In the genomic region with DNA sequence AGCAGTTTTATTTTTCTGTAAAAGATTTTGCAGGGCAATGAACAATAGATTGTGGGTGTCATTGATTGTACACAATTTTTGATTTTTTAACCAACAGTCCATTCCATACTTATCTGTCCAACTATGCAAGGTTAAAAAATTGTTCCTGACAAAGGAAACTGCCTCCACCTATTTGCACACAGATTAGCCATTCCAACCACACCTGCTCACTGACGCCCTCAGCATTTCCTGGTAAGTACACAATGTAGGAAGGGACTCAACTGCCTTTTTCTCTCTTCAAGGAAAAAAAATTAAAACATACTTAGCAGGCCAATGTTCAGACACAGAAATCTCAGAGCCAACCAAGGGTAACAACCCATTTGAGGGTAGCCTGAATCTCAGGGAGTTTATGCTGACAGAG, we compare ENCODE assay signal across 21 cellular contexts. TPM values are rescaled to one million over a fixed set of nuclear protein-coding genes. Genes with fewer than 3 reads are reported as not detected.
A peak's percentile ranks its signal among the peaks of the same experiment; 100 is the strongest.
DNase-seq lines count a peak whose midpoint lies in the region; ATAC-seq, FAIRE-seq and TF ChIP-seq lines count a peak whose summit lies in the region.
"Had no signal": no experiment of that assay in that cellular context is flagged by ENCODE, and none has a peak within 500 bp of the region (broad histone marks: within the 10 kb centered on the region; RNA-seq: fewer than 3 reads in every experiment).

No MANE protein-coding gene starts in this region.

- no peak for FAIRE-seq in urothelium cell line (lab: Jason Lieb, UNC)
- FAIRE-seq: GM12891, HTR-8/SVneo had no signal

- DNase-seq in HT-29 (ENCODE audit: low spot score) (peak; percentile 86), PC-3 (peak; percentile 26), esophagus squamous epithelium (lab: John Stamatoyannopoulos, UW) (no peak), urothelium cell line (ENCODE audit: low spot score) (no peak), AG08396 (ENCODE audit: low spot score) (no peak), occipital lobe (lab: John Stamatoyannopoulos, UW) (no peak)
- no peak for DNase-seq in stimulated activated effector memory CD8-positive, alpha-beta T cell treated with anti-CD3 and anti-CD28 coated beads, Interleukin-12 subunit alpha, Interleukin-12 subunit beta, amount 100 ng/mL, for 72 hours (ENCODE audit: low spot score in 2 of 2)
- DNase-seq: DMS153, H9, NCI-H1048, NCI-H187, NCI-H2171 treated with DMSO at 0.1 percent for 48 hours had no signal

- no peaks in the 10 kb centered on the region for H3K36me3 ChIP-seq in PC-3 (ENCODE audit: low read depth, low read length)
- H3K36me3 ChIP-seq in esophagus squamous epithelium: no peaks in the 10 kb centered on the region
- H3K36me3 ChIP-seq: BLaER1 treated with 17β-estradiol and CSF1 and Interleukin-3, amounts not matched to agents 10 nM and 100 nM; SJSA1 had no signal

- H3K4me1 ChIP-seq in PC-3 (ENCODE audit: insufficient read depth, low read length) (peaks cover 34% of the 10 kb centered on the region), esophagus squamous epithelium (peaks cover 0 to 52% (median 8%) of the 10 kb centered on the region in 3 donors)

- no peaks in the 10 kb centered on the region for H3K9me3 Mint-ChIP-seq in stimulated activated effector memory CD8-positive, alpha-beta T cell treated with anti-CD3 and anti-CD28 coated beads, Interleukin-12 subunit alpha, Interleukin-12 subunit beta, amount 100 ng/mL, for 72 hours
- H3K9me3 Mint-ChIP-seq: H9 had no signal

- peak overlapping the region; percentile 22 for H3K27ac Mint-ChIP-seq in stimulated activated effector memory CD8-positive, alpha-beta T cell treated with anti-CD3 and anti-CD28 coated beads, Interleukin-12 subunit alpha, Interleukin-12 subunit beta, amount 100 ng/mL, for 72 hours
- H3K27ac Mint-ChIP-seq: H9 had no signal

- H3K4me3 ChIP-seq in PC-3 (ENCODE audit: low read length): no peak overlapping the region
- H3K4me3 ChIP-seq in esophagus squamous epithelium: no peak overlapping the region
- H3K4me3 ChIP-seq: BLaER1 treated with 17β-estradiol and CSF1 and Interleukin-3, amounts not matched to agents 10 nM and 100 nM; SJSA1 had no signal

- CTCF ChIA-PET in PC-3 (lab: Charles Lee): no interaction called here

- intact Hi-C loops in PC-3 (cut with micrococcal nuclease): loop anchor here (10.0 kb wide), 2 partner anchors 225 to 345 kb away; partner anchors contain the start of gene AMOTL1
- intact Hi-C loops in esophagus squamous epithelium (cut with DNase I): no loop called here

- peaks cover 7% of the 10 kb centered on the region for H3K36me3 Mint-ChIP-seq in stimulated activated effector memory CD8-positive, alpha-beta T cell treated with anti-CD3 and anti-CD28 coated beads, Interleukin-12 subunit alpha, Interleukin-12 subunit beta, amount 100 ng/mL, for 72 hours

- no TSS peak for BruUV-seq in PC-3 (replicated peaks; lab: Mats Ljungman, UMichigan)

- TF ChIP-seq POLR2A in esophagus squamous epithelium (IDR thresholded peaks at IDR 0.05): no peak

- H3K79me2 ChIP-seq in PC-3 (ENCODE audit: low read length): no peaks in the 10 kb centered on the region

- no peak overlapping the region for H3K9ac ChIP-seq in PC-3 (ENCODE audit: low read length)
- H3K9ac ChIP-seq: BLaER1 treated with 17β-estradiol and CSF1 and Interleukin-3, amounts not matched to agents 10 nM and 100 nM had no signal

- peaks cover 3% of the 10 kb centered on the region for H3F3A ChIP-seq in PC-3 (ENCODE audit: low read length, unreplicated experiment)

- no peak for TF ChIP-seq CTCF in PC-3 (conservative IDR thresholded peaks at IDR 0.05; ENCODE audit: low read depth, low read length)
- no peak for TF ChIP-seq CTCF in esophagus squamous epithelium (IDR thresholded peaks at IDR 0.05)

- ATAC-seq in PC-3: no peak
- no peak for ATAC-seq in stimulated activated effector memory CD8-positive, alpha-beta T cell treated with anti-CD3 and anti-CD28 coated beads, Interleukin-12 subunit alpha, Interleukin-12 subunit beta, amount 100 ng/mL, for 72 hours
- ATAC-seq in HG02870 (IDR thresholded peaks at IDR 0.05; ENCODE audit: unreplicated experiment): no peak

- POLR2A ChIA-PET in PC-3 (lab: Charles Lee; ENCODE audit: unreplicated experiment): no interaction called here

- H3K4me3 Mint-ChIP-seq in stimulated activated effector memory CD8-positive, alpha-beta T cell treated with anti-CD3 and anti-CD28 coated beads, Interleukin-12 subunit alpha, Interleukin-12 subunit beta, amount 100 ng/mL, for 72 hours: no peak overlapping the region
- H3K4me3 Mint-ChIP-seq: H9 had no signal

- H3K27me3 ChIP-seq in PC-3 (ENCODE audit: low read length) (no peaks in the 10 kb centered on the region), esophagus squamous epithelium (no peaks in the 10 kb centered on the region)
- H3K27me3 ChIP-seq: BLaER1 treated with 17β-estradiol and CSF1 and Interleukin-3, amounts not matched to agents 10 nM and 100 nM; SJSA1 had no signal

- peaks cover 11% of the 10 kb centered on the region for H3K4me1 Mint-ChIP-seq in stimulated activated effector memory CD8-positive, alpha-beta T cell treated with anti-CD3 and anti-CD28 coated beads, Interleukin-12 subunit alpha, Interleukin-12 subunit beta, amount 100 ng/mL, for 72 hours

- H3K9me2 ChIP-seq in PC-3 (replicated peaks; ENCODE audit: low read length): no peaks in the 10 kb centered on the region

- H2AFZ ChIP-seq in PC-3 (ENCODE audit: low read length): no peak overlapping the region

- H3K4me2 ChIP-seq in PC-3 (ENCODE audit: low read length): no peak overlapping the region
- H3K4me2 ChIP-seq: BLaER1 treated with 17β-estradiol and CSF1 and Interleukin-3, amounts not matched to agents 10 nM and 100 nM had no signal

- 18 to 21% methylated on average over 1 of the region's 1 CpG for WGBS in esophagus squamous epithelium, 2 donors

- H3K9me3 ChIP-seq in PC-3 (ENCODE audit: low read length): no peaks in the 10 kb centered on the region
- H3K9me3 ChIP-seq in esophagus squamous epithelium: no peaks in the 10 kb centered on the region
- H3K9me3 ChIP-seq: BLaER1 treated with 17β-estradiol and CSF1 and Interleukin-3, amounts not matched to agents 10 nM and 100 nM; SJSA1 had no signal

- H3K27ac ChIP-seq in PC-3 (ENCODE audit: low read length) (no peak overlapping the region), esophagus squamous epithelium (peak overlapping the region in 3 of 4 donors; percentile 32 to 76 (median 72))
- H3K27ac ChIP-seq: BLaER1 treated with 17β-estradiol and CSF1 and Interleukin-3, amounts not matched to agents 10 nM and 100 nM; RWPE1; SJSA1 had no signal

- H4K20me1 ChIP-seq in PC-3 (ENCODE audit: low read length): no peaks in the 10 kb centered on the region
- H4K20me1 ChIP-seq: BLaER1 treated with 17β-estradiol and CSF1 and Interleukin-3, amounts not matched to agents 10 nM and 100 nM had no signal

RNA-seq across cellular contexts. Expression of gene FUT4, which starts 4.3 kb away (rescaled TPM):
- total RNA-seq in HT-29 (2014; rRNA removed; shearing (Covaris generic)): 54.4 and 55.1 TPM in 2 replicates
- total RNA-seq in PC-3 (2014; rRNA removed): 2.8 and 4.1 TPM in 2 replicates
- 1 to 10 TPM; 1.4 to 6.1 (median 1.8) TPM for total RNA-seq in esophagus squamous epithelium
- total RNA-seq in occipital lobe: 9.2 TPM

RNA-seq across cellular contexts. Expression of gene C11orf97, which starts 27.2 kb away (rescaled TPM):
- not detected in 2 replicates for total RNA-seq in HT-29 (2014; rRNA removed; shearing (Covaris generic))
- total RNA-seq in PC-3 (2014; rRNA removed) (not detected in 2 replicates), esophagus squamous epithelium (not detected), occipital lobe (not detected)
- total RNA-seq: H9, M059J, NCI-H460, OCI-LY7, SJSA1 had no signal

RNA-seq across cellular contexts. Expression of gene PIWIL4, which starts 27.7 kb away (rescaled TPM):
- total RNA-seq in HT-29 (2014; rRNA removed; shearing (Covaris generic)): 4.0 and 8.7 TPM in 2 replicates
- total RNA-seq in PC-3 (2014; rRNA removed): 0.15 and 0.17 TPM in 2 replicates
- 1 to 10 TPM in 2 of 4 donors, under 1 TPM in 2; 0.18 to 3.1 (median 2.0) TPM for total RNA-seq in esophagus squamous epithelium
- 5.8 TPM for total RNA-seq in occipital lobe
- total RNA-seq: H9 had no signal

RNA-seq across cellular contexts. Expression of gene ANKRD49, which starts 45.6 kb away (rescaled TPM):
- total RNA-seq in HT-29 (2014; rRNA removed; shearing (Covaris generic)): 4.3 and 7.5 TPM in 2 replicates
- 6.9 and 9.0 TPM in 2 replicates for total RNA-seq in PC-3 (2014; rRNA removed)
- 10 to 100 TPM in 3 of 4 donors, 1 to 10 TPM in 1; 6.0 to 19.3 (median 11.4) TPM for total RNA-seq in esophagus squamous epithelium
- 21.8 TPM for total RNA-seq in occipital lobe

RNA-seq across cellular contexts. Expression of gene MRE11, which starts 45.8 kb away (rescaled TPM):
- 17.2 and 17.9 TPM in 2 replicates for total RNA-seq in HT-29 (2014; rRNA removed; shearing (Covaris generic))
- total RNA-seq in PC-3 (2014; rRNA removed) (19.0 and 20.1 TPM in 2 replicates), esophagus squamous epithelium (10 to 100 TPM in 2 of 4 donors, 1 to 10 TPM in 2; 9.0 to 18.3 (median 12.1) TPM), occipital lobe (17.6 TPM)

Comparison
In these comparisons a context has a peak if more than half of its experiments do, and no peak if none do; other contexts are left out.
1. DNase-seq: peak in HT-29 (single experiment) and PC-3 (single experiment); none in esophagus squamous epithelium (single experiment), stimulated activated effector memory CD8-positive, alpha-beta T cell treated with anti-CD3 and anti-CD28 coated beads, Interleukin-12 subunit alpha, Interleukin-12 subunit beta, amount 100 ng/mL, for 72 hours (0 of 2), urothelium cell line (single experiment), AG08396 (single experiment) and occipital lobe (single experiment).